1 cellular context compared by ENCODE assay signal in the genomic region with DNA sequence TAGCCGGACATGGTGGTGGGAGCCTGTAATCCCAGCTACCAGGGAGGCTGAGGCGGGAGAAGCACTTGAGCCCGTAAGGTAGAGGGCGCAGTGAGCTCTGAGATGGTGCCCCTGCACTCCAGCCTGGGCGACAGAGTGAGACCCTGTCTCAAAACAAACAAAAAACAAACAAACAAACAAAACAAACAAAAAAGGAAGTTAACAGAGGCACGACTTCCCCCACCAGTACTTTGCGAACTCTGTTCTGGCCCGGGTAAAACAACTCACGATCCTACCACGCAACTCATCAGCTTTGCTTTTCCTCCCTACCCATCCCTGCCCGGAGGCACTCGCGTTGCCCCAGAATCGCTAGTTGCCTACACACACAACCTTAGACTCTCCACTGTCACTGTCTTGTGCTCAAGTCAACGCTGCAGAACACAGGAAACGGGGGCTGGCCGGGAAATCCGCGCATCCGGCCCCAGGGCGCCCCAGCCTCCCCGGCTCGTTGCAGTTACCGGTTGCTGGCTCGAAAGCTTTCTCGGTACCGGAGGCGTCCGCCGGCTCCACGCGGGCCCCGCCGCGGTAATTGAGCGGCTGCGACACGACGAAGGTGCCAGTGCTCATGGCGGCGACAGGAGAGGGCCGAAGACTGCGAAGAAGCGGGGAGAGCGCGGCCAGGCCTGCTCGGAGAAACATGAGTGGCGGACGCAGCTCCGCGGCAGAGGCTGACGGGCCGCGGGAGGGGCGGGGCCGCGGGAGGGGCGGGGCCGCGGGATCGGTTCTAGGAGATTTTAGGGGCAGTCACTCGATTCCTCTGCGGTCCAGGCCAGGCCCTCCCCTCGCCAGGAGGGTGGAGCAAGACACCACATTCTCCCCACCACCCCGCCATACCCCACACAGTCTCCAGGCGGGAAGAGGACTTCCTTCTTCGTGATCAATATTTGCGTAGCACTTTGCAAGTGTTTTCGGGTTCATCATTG.
A peak's percentile ranks its signal among the peaks of the same experiment; 100 is the strongest.
TF ChIP-seq lines count a peak whose summit lies in the region.

TSS of gene ALDH9A1 (minus strand) at position 682 of the 962 bp plus-strand sequence. CDS start at position 678, 4 bp downstream.

TF ChIP-seq in K562, 482 proteins besides CTCF, POLR2A, EP300 and RAD21 (continued from another document):
- TF ChIP-seq ZBTB43 (CRISPR knock-in tag; IDR thresholded peaks at IDR 0.05) = 0 out of 2 replicates have a peak, but pooled peaks have one; percentile 29
- no peak for TF ChIP-seq HMGN3 (IDR thresholded peaks at IDR 0.05; ENCODE audit: borderline replicate concordance, extremely low read depth, insufficient read length, low read depth, low read length)
- no peak for TF ChIP-seq RBM34 (IDR thresholded peaks at IDR 0.05; ENCODE audit: borderline replicate concordance, insufficient read depth, low read length)
- TF ChIP-seq NEUROD1 (IDR thresholded peaks at IDR 0.05; ENCODE audit: borderline replicate concordance, low read depth, low read length, partially characterized antibody) = no peak
- TF ChIP-seq ATF3 (IDR thresholded peaks at IDR 0.05) = no peak
- peak; percentile 56; the same call in 1 of the 2 replicates for TF ChIP-seq ATF3 (CRISPR knock-in tag; conservative IDR thresholded peaks at IDR 0.05)
- TF ChIP-seq, protein P1, sequence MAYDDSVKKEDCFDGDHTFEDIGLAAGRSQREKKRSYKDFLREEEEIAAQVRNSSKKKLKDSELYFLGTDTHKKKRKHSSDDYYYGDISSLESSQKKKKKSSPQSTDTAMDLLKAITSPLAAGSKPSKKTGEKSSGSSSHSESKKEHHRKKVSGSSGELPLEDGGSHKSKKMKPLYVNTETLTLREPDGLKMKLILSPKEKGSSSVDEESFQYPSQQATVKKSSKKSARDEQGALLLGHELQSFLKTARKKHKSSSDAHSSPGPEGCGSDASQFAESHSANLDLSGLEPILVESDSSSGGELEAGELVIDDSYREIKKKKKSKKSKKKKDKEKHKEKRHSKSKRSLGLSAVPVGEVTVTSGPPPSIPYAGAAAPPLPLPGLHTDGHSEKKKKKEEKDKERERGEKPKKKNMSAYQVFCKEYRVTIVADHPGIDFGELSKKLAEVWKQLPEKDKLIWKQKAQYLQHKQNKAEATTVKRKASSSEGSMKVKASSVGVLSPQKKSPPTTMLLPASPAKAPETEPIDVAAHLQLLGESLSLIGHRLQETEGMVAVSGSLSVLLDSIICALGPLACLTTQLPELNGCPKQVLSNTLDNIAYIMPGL (CRISPR knock-in tag; IDR thresholded peaks at IDR 0.05) = peak; percentile 75
- peak; percentile 46 for TF ChIP-seq U2AF1 (optimal IDR thresholded peaks at IDR 0.05; ENCODE audit: low read depth, low read length)
- 0 out of 2 replicates have a peak, but pooled peaks have one; percentile 90 for TF ChIP-seq RBM14 (IDR thresholded peaks at IDR 0.05; ENCODE audit: borderline replicate concordance, insufficient read depth, low read depth, low read length)
- peak; percentile 40 for TF ChIP-seq ARHGAP35 (IDR thresholded peaks at IDR 0.05; ENCODE audit: partially characterized antibody)
- peak in 1 of 2 experiments; percentile 55; a peak in 1 of 4 replicates for TF ChIP-seq KDM4B (IDR thresholded peaks at IDR 0.05; ENCODE audit: borderline replicate concordance in 2 of 2, low read depth in 1 of 2)
- TF ChIP-seq ZNF76 (CRISPR knock-in tag; IDR thresholded peaks at IDR 0.05; ENCODE audit: borderline replicate concordance) = no peak
- no peak for TF ChIP-seq FUS (optimal IDR thresholded peaks at IDR 0.05; ENCODE audit: low read depth, low read length)
- peak; percentile 52 for TF ChIP-seq FIP1L1 (IDR thresholded peaks at IDR 0.05; ENCODE audit: low read depth, low read length, poor library complexity, severe bottlenecking)
- peak; percentile 81; the same call in 1 of the 2 replicates for TF ChIP-seq ZNF12 (CRISPR knock-in tag; IDR thresholded peaks at IDR 0.05)
- no peak for TF ChIP-seq ZNF224 (CRISPR knock-in tag; IDR thresholded peaks at IDR 0.05)
- no peak for TF ChIP-seq HSF4 (CRISPR knock-in tag; IDR thresholded peaks at IDR 0.05; ENCODE audit: borderline replicate concordance)
- no peak for TF ChIP-seq SETDB1 (IDR thresholded peaks at IDR 0.05; ENCODE audit: low read length)
- TF ChIP-seq ZFX (CRISPR knock-in tag; IDR thresholded peaks at IDR 0.05) = peak; percentile 96
- TF ChIP-seq, protein P2, sequence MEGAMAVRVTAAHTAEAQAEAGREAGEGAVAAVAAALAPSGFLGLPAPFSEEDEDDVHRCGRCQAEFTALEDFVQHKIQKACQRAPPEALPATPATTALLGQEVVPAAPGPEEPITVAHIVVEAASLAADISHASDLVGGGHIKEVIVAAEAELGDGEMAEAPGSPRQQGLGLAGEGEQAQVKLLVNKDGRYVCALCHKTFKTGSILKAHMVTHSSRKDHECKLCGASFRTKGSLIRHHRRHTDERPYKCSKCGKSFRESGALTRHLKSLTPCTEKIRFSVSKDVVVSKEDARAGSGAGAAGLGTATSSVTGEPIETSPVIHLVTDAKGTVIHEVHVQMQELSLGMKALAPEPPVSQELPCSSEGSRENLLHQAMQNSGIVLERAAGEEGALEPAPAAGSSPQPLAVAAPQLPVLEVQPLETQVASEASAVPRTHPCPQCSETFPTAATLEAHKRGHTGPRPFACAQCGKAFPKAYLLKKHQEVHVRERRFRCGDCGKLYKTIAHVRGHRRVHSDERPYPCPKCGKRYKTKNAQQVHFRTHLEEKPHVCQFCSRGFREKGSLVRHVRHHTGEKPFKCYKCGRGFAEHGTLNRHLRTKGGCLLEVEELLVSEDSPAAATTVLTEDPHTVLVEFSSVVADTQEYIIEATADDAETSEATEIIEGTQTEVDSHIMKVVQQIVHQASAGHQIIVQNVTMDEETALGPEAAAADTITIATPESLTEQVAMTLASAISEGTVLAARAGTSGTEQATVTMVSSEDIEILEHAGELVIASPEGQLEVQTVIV (CRISPR knock-in tag; IDR thresholded peaks at IDR 0.05; ENCODE audit: borderline replicate concordance) = no peak
- TF ChIP-seq, protein P3, sequence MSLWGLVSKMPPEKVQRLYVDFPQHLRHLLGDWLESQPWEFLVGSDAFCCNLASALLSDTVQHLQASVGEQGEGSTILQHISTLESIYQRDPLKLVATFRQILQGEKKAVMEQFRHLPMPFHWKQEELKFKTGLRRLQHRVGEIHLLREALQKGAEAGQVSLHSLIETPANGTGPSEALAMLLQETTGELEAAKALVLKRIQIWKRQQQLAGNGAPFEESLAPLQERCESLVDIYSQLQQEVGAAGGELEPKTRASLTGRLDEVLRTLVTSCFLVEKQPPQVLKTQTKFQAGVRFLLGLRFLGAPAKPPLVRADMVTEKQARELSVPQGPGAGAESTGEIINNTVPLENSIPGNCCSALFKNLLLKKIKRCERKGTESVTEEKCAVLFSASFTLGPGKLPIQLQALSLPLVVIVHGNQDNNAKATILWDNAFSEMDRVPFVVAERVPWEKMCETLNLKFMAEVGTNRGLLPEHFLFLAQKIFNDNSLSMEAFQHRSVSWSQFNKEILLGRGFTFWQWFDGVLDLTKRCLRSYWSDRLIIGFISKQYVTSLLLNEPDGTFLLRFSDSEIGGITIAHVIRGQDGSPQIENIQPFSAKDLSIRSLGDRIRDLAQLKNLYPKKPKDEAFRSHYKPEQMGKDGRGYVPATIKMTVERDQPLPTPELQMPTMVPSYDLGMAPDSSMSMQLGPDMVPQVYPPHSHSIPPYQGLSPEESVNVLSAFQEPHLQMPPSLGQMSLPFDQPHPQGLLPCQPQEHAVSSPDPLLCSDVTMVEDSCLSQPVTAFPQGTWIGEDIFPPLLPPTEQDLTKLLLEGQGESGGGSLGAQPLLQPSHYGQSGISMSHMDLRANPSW (CRISPR knock-in tag; IDR thresholded peaks at IDR 0.05) = 0 out of 2 replicates have a peak, but pooled peaks have one; percentile 23
- peak; percentile 49; the same call in 1 of the 2 replicates for TF ChIP-seq RB1 (IDR thresholded peaks at IDR 0.05; ENCODE audit: low read depth)
- TF ChIP-seq ZNF431 (CRISPR knock-in tag; IDR thresholded peaks at IDR 0.05) = no peak
- no peak for TF ChIP-seq RFX5 (IDR thresholded peaks at IDR 0.05; ENCODE audit: low read depth, low read length)
- no peak for TF ChIP-seq ZNF79 (CRISPR knock-in tag; IDR thresholded peaks at IDR 0.05; ENCODE audit: low read depth)
- 0 out of 2 replicates have a peak, but pooled peaks have one; percentile 32 for TF ChIP-seq ZZZ3 (IDR thresholded peaks at IDR 0.05)
- TF ChIP-seq, protein P4, sequence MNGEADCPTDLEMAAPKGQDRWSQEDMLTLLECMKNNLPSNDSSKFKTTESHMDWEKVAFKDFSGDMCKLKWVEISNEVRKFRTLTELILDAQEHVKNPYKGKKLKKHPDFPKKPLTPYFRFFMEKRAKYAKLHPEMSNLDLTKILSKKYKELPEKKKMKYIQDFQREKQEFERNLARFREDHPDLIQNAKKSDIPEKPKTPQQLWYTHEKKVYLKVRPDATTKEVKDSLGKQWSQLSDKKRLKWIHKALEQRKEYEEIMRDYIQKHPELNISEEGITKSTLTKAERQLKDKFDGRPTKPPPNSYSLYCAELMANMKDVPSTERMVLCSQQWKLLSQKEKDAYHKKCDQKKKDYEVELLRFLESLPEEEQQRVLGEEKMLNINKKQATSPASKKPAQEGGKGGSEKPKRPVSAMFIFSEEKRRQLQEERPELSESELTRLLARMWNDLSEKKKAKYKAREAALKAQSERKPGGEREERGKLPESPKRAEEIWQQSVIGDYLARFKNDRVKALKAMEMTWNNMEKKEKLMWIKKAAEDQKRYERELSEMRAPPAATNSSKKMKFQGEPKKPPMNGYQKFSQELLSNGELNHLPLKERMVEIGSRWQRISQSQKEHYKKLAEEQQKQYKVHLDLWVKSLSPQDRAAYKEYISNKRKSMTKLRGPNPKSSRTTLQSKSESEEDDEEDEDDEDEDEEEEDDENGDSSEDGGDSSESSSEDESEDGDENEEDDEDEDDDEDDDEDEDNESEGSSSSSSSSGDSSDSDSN (IDR thresholded peaks at IDR 0.05; ENCODE audit: borderline replicate concordance in 1 of 2, low read depth in 2 of 2, low read length in 2 of 2) = peak in 1 of 2 experiments; percentile 20; a peak in 1 of 4 replicates
